In the genomic region with DNA sequence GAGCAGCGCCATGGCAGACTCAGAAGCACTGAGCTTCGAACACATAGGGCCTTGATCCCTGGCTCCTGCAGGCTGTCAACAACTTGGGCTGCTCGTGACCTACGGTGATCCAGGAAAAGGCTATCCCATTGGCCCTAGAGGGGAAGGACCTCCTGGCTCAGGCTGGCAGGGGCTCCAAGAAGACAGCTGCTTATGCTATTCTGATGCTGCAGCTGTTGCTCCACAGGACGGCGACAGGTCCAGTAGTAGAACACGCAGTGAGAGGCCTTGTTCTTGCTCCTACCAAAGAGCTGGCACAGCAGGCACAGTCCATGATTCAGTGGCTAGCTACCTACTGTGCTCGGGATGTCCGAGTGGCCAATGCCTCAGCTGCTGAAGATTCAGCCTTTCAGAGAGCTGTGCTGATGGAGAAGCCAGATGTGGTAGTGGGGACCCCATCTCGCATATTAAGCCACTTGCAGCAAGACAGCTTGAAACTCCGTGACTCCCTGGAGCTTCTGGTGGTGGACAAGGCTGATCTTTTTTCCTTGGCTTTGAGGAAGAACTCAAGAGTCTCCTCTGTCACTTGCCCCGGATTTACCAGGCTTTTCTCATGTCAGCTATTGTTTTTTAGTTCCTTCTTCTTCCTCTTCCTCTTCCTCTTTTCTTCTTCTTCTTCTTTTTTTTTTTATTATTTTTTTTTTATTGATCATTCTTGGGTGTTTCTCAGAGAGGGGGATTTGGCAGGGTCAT, we compare ENCODE assay signal across 26 cellular contexts. TPM values are rescaled to one million over a fixed set of nuclear protein-coding genes. Genes with fewer than 3 reads are reported as not detected.
A peak's percentile ranks its signal among the peaks of the same experiment; 100 is the strongest.
DNase-seq lines count a peak whose midpoint lies in the region; ATAC-seq and TF ChIP-seq lines count a peak whose summit lies in the region.
"Had no signal": no experiment of that assay in that cellular context is flagged by ENCODE, and none has a peak within 500 bp of the region (broad histone marks: within the 10 kb centered on the region; RNA-seq: fewer than 3 reads in every experiment).

No MANE protein-coding gene starts in this region.

- POLR2A ChIA-PET in HEK293 (lab: Yijun Ruan, JAX) = no interaction called here

- no peak overlapping the region for H3K27ac ChIP-seq in HEK293 (ENCODE audit: extremely low read depth, low read depth, low read length)
- H3K27ac ChIP-seq: prostate gland, skin epidermis, WERI-Rb-1 had no signal

- peak; percentile 78 for DNase-seq in MV-4-11 (lab: John Stamatoyannopoulos, UW)
- no peak for DNase-seq in glutamatergic neuron
- peak; percentile 6 for DNase-seq in pons (ENCODE audit: low spot score)
- DNase-seq: aorta; Caco-2; DND-41; midbrain; NCI-H2171; NCI-H526 treated with DMSO at 0.1 percent for 48 hours; SHP77 treated with DMSO at 0.1 percent for 48 hours; stimulated activated CD4-positive, alpha-beta T cell treated with anti-CD3 and anti-CD28 coated beads, Interleukin-2, amount 100 ng/mL, for 24 hours; stimulated activated naive B cell treated with anti-CD40 and anti-IgM and Interleukin-4, amounts not matched to agents 10 μg/mL and 1 μg/mL and 100 μg/mL, for 72 hours; T-helper 17 cell; WERI-Rb-1 had no signal

- H3K4me1 Mint-ChIP-seq in glutamatergic neuron (ENCODE audit: low read depth, unreplicated experiment) = no peaks in the 10 kb centered on the region
- H3K4me1 Mint-ChIP-seq: T-helper 17 cell had no signal

- H3K9me3 Mint-ChIP-seq in glutamatergic neuron (ENCODE audit: unreplicated experiment) = peaks cover 6% of the 10 kb centered on the region
- H3K9me3 Mint-ChIP-seq: activated naive CD4-positive, alpha-beta T cell treated with anti-CD3 and anti-CD28 coated beads, Interleukin-2, amount 50 U/mL, for 72 hours; dendritic cell treated with granulocyte-macrophage colony-stimulating factor and Interleukin-4, amounts not matched to agents 40 ng/mL and 50 ng/mL, for 4 days had no signal

- ATAC-seq in GM21528 (IDR thresholded peaks at IDR 0.05; ENCODE audit: low FRiP score, unreplicated experiment) = no peak
- no peak for ATAC-seq in GM18861 (IDR thresholded peaks at IDR 0.05; ENCODE audit: unreplicated experiment)
- ATAC-seq in GM18873 (IDR thresholded peaks at IDR 0.05; ENCODE audit: low FRiP score, unreplicated experiment) = no peak
- ATAC-seq: activated naive CD4-positive, alpha-beta T cell treated with anti-CD3 and anti-CD28 coated beads, Interleukin-2, amount 50 U/mL, for 72 hours; stimulated activated naive B cell treated with anti-CD40 and anti-IgM and Interleukin-4, amounts not matched to agents 10 μg/mL and 1 μg/mL and 100 μg/mL, for 72 hours; T-helper 17 cell had no signal

- no peaks in the 10 kb centered on the region for H3K9me3 ChIP-seq in HEK293 (ENCODE audit: control insufficient read depth, insufficient read depth, low read depth, low read length)
- H3K9me3 ChIP-seq: Caco-2, prostate gland had no signal

- H3K36me3 Mint-ChIP-seq in glutamatergic neuron (ENCODE audit: unreplicated experiment) = no peaks in the 10 kb centered on the region
- H3K36me3 Mint-ChIP-seq: activated naive CD4-positive, alpha-beta T cell treated with anti-CD3 and anti-CD28 coated beads, Interleukin-2, amount 50 U/mL, for 72 hours had no signal

- H3K27ac Mint-ChIP-seq in glutamatergic neuron (ENCODE audit: unreplicated experiment) = peak overlapping the region; percentile 52
- H3K27ac Mint-ChIP-seq: activated naive CD4-positive, alpha-beta T cell treated with anti-CD3 and anti-CD28 coated beads, Interleukin-2, amount 50 U/mL, for 72 hours; dendritic cell treated with granulocyte-macrophage colony-stimulating factor and Interleukin-4, amounts not matched to agents 40 ng/mL and 50 ng/mL, for 4 days; stimulated activated naive B cell treated with anti-CD40 and anti-IgM and Interleukin-4, amounts not matched to agents 10 μg/mL and 1 μg/mL and 100 μg/mL, for 72 hours; T-helper 17 cell had no signal

- H3K27me3 Mint-ChIP-seq in glutamatergic neuron (ENCODE audit: unreplicated experiment) = peaks cover 2% of the 10 kb centered on the region
- H3K27me3 Mint-ChIP-seq: stimulated activated naive B cell treated with anti-CD40 and anti-IgM and Interleukin-4, amounts not matched to agents 10 μg/mL and 1 μg/mL and 100 μg/mL, for 72 hours had no signal

- no peaks in the 10 kb centered on the region for H3K4me1 ChIP-seq in HEK293 (ENCODE audit: control insufficient read depth, insufficient read depth, low read length)
- H3K4me1 ChIP-seq: Caco-2, prostate gland had no signal

- no peak overlapping the region for H3K4me3 ChIP-seq in HEK293 (ENCODE audit: low read depth, low read length)
- H3K4me3 ChIP-seq: prostate gland, skin epidermis had no signal

- no peak overlapping the region for H3K4me3 Mint-ChIP-seq in glutamatergic neuron (ENCODE audit: unreplicated experiment)
- H3K4me3 Mint-ChIP-seq: dendritic cell treated with granulocyte-macrophage colony-stimulating factor and Interleukin-4, amounts not matched to agents 40 ng/mL and 50 ng/mL, for 4 days; stimulated activated naive B cell treated with anti-CD40 and anti-IgM and Interleukin-4, amounts not matched to agents 10 μg/mL and 1 μg/mL and 100 μg/mL, for 72 hours; T-helper 17 cell had no signal

- CTCF ChIA-PET in HEK293 (lab: Yijun Ruan, JAX) = interaction anchor here (0.6 to 0.7 kb wide), 2 partner anchors 55 to 257 kb away, joined by 3 to 4 read pairs; no protein-coding TSS in a partner anchor

- no peaks in the 10 kb centered on the region for H3K36me3 ChIP-seq in HEK293 (ENCODE audit: control insufficient read depth in 2 of 2, insufficient read depth in 1 of 2, low read length in 2 of 2)
- H3K36me3 ChIP-seq: prostate gland, WERI-Rb-1 had no signal

- TF ChIP-seq CTCF in HEK293 (tag by site-specific recombination; IDR thresholded peaks at IDR 0.05) = no peak
- TF ChIP-seq CTCF in glutamatergic neuron (IDR thresholded peaks at IDR 0.05; ENCODE audit: partially characterized antibody, unreplicated experiment) = no peak

TF ChIP-seq in HEK293, 187 proteins besides CTCF, POLR2A, EP300 and RAD21:
- no peak for TF ChIP-seq ZNF623 (tag by site-specific recombination; IDR thresholded peaks at IDR 0.05)
- TF ChIP-seq SCRT1 (tag by site-specific recombination; IDR thresholded peaks at IDR 0.05; ENCODE audit: borderline replicate concordance) = peak; percentile 40; the same call in 1 of the 2 replicates
- TF ChIP-seq, protein P1, sequence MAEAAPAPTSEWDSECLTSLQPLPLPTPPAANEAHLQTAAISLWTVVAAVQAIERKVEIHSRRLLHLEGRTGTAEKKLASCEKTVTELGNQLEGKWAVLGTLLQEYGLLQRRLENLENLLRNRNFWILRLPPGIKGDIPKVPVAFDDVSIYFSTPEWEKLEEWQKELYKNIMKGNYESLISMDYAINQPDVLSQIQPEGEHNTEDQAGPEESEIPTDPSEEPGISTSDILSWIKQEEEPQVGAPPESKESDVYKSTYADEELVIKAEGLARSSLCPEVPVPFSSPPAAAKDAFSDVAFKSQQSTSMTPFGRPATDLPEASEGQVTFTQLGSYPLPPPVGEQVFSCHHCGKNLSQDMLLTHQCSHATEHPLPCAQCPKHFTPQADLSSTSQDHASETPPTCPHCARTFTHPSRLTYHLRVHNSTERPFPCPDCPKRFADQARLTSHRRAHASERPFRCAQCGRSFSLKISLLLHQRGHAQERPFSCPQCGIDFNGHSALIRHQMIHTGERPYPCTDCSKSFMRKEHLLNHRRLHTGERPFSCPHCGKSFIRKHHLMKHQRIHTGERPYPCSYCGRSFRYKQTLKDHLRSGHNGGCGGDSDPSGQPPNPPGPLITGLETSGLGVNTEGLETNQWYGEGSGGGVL (tag by site-specific recombination; IDR thresholded peaks at IDR 0.05) = no peak
- TF ChIP-seq, protein P2, sequence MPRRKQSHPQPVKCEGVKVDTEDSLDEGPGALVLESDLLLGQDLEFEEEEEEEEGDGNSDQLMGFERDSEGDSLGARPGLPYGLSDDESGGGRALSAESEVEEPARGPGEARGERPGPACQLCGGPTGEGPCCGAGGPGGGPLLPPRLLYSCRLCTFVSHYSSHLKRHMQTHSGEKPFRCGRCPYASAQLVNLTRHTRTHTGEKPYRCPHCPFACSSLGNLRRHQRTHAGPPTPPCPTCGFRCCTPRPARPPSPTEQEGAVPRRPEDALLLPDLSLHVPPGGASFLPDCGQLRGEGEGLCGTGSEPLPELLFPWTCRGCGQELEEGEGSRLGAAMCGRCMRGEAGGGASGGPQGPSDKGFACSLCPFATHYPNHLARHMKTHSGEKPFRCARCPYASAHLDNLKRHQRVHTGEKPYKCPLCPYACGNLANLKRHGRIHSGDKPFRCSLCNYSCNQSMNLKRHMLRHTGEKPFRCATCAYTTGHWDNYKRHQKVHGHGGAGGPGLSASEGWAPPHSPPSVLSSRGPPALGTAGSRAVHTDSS (tag by site-specific recombination; IDR thresholded peaks at IDR 0.05) = peak; percentile 41; the same call in 1 of the 2 replicates
- TF ChIP-seq FEZF1 (tag by site-specific recombination; IDR thresholded peaks at IDR 0.05) = no peak
- TF ChIP-seq, protein P3, sequence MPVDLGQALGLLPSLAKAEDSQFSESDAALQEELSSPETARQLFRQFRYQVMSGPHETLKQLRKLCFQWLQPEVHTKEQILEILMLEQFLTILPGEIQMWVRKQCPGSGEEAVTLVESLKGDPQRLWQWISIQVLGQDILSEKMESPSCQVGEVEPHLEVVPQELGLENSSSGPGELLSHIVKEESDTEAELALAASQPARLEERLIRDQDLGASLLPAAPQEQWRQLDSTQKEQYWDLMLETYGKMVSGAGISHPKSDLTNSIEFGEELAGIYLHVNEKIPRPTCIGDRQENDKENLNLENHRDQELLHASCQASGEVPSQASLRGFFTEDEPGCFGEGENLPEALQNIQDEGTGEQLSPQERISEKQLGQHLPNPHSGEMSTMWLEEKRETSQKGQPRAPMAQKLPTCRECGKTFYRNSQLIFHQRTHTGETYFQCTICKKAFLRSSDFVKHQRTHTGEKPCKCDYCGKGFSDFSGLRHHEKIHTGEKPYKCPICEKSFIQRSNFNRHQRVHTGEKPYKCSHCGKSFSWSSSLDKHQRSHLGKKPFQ (tag by site-specific recombination; IDR thresholded peaks at IDR 0.05) = no peak
- TF ChIP-seq SCRT2 (tag by site-specific recombination; IDR thresholded peaks at IDR 0.05) = peak; percentile 59
- TF ChIP-seq, protein P4, sequence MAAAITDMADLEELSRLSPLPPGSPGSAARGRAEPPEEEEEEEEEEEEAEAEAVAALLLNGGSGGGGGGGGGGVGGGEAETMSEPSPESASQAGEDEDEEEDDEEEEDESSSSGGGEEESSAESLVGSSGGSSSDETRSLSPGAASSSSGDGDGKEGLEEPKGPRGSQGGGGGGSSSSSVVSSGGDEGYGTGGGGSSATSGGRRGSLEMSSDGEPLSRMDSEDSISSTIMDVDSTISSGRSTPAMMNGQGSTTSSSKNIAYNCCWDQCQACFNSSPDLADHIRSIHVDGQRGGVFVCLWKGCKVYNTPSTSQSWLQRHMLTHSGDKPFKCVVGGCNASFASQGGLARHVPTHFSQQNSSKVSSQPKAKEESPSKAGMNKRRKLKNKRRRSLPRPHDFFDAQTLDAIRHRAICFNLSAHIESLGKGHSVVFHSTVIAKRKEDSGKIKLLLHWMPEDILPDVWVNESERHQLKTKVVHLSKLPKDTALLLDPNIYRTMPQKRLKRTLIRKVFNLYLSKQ (tag by site-specific recombination; IDR thresholded peaks at IDR 0.05; ENCODE audit: borderline replicate concordance) = no peak

RNA-seq across cellular contexts. Expression of a gene that starts 18.9 kb away (rescaled TPM):
- total RNA-seq in glutamatergic neuron (ENCODE audit: unreplicated experiment) = not detected
- total RNA-seq: activated naive CD4-positive, alpha-beta T cell treated with anti-CD3 and anti-CD28 coated beads, Interleukin-2, amount 50 U/mL, for 72 hours; aorta; cardiac septum; fibroblast of lung; MCF 10A; T-helper 17 cell; temporal lobe had no signal

RNA-seq across cellular contexts. Expression of a gene that starts 50.7 kb away (rescaled TPM):
- total RNA-seq in glutamatergic neuron (ENCODE audit: unreplicated experiment) = not detected
- total RNA-seq: activated naive CD4-positive, alpha-beta T cell treated with anti-CD3 and anti-CD28 coated beads, Interleukin-2, amount 50 U/mL, for 72 hours; Caco-2; fibroblast of lung; MCF 10A; T-helper 17 cell; temporal lobe had no signal
